ENCODE assay signal across 34 cellular contexts in genomic region chr18:13809521-13810252, GRCh38. TPM values are rescaled to one million over a fixed set of nuclear protein-coding genes. Genes with fewer than 3 reads are reported as not detected.
A peak's percentile ranks its signal among the peaks of the same experiment; 100 is the strongest.
DNase-seq lines count a peak whose midpoint lies in the region; ATAC-seq and TF ChIP-seq lines count a peak whose summit lies in the region.
"Had no signal": no experiment of that assay in that cellular context is flagged by ENCODE, and none has a peak within 500 bp of the region (broad histone marks: within the 10 kb centered on the region; RNA-seq: fewer than 3 reads in every experiment).

No MANE protein-coding gene starts in this region.

- TF ChIP-seq CTCF in RWPE2 (IDR thresholded peaks at IDR 0.05; ENCODE audit: poor library complexity, severe bottlenecking) (no peak), thyroid gland (IDR thresholded peaks at IDR 0.05) (no peak)

- no peaks in the 10 kb centered on the region for H3K4me1 Mint-ChIP-seq in activated T-cell treated with anti-CD3 and anti-CD28 coated beads, Interleukin-2, amount 50 U/mL, for 24 hours (ENCODE audit: low read depth)
- H3K4me1 Mint-ChIP-seq: activated CD8-positive, alpha-beta memory T cell treated with anti-CD3 and anti-CD28 coated beads, Interleukin-2, amount 10 ng/mL, durations not matched to agents 7 days and 5 days had no signal

- 0 out of 3 replicates have a peak, but pooled peaks have one; percentile 24 for ATAC-seq in RWPE2 (ENCODE audit: low read depth)
- ATAC-seq: activated CD8-positive, alpha-beta memory T cell treated with anti-CD3 and anti-CD28 coated beads, Interleukin-2, amount 10 ng/mL, durations not matched to agents 7 days and 5 days; CD8-positive, alpha-beta T cell; GM12878; heart right ventricle; stimulated activated naive B cell treated with anti-CD40 and anti-IgM and Interleukin-4, amounts not matched to agents 10 μg/mL and 1 μg/mL and 100 μg/mL, for 72 hours; T-cell had no signal

- 33 to 37% methylated on average over 5 of the region's 5 CpGs for WGBS in thyroid gland, 2 donors

- peaks cover 17% of the 10 kb centered on the region for H3K27me3 Mint-ChIP-seq in activated T-cell treated with anti-CD3 and anti-CD28 coated beads, Interleukin-2, amount 50 U/mL, for 24 hours

- H3K27ac ChIP-seq in RWPE2 (ENCODE audit: poor library complexity, severe bottlenecking) (no peak overlapping the region), thyroid gland (no peak overlapping the region)
- H3K27ac ChIP-seq: 22Rv1, epithelial cell of prostate, heart right ventricle, neutrophil, testis had no signal

- H3K4me3 Mint-ChIP-seq in activated T-cell treated with anti-CD3 and anti-CD28 coated beads, Interleukin-2, amount 50 U/mL, for 24 hours: no peak overlapping the region
- H3K4me3 Mint-ChIP-seq: activated CD8-positive, alpha-beta memory T cell treated with anti-CD3 and anti-CD28 coated beads, Interleukin-2, amount 10 ng/mL, durations not matched to agents 7 days and 5 days; activated T-helper 1 cell treated with anti-CD3 and anti-CD28 coated beads, Interleukin-12 subunit alpha, Interleukin-12 subunit beta, Interleukin-2, Interleukin-4 antibody, amounts not matched to agents 30 ng/mL and 10 ng/mL and 1 ng/mL, durations not matched to agents 14 hours and 24 hours and 36 hours; CD8-positive, alpha-beta T cell; IgD-negative memory B cell; stimulated activated naive B cell treated with anti-CD40 and anti-IgM and Interleukin-4, amounts not matched to agents 10 μg/mL and 1 μg/mL and 100 μg/mL, for 72 hours; T-cell had no signal

- no peak overlapping the region for H3K27ac Mint-ChIP-seq in activated T-cell treated with anti-CD3 and anti-CD28 coated beads, Interleukin-2, amount 50 U/mL, for 24 hours
- H3K27ac Mint-ChIP-seq: activated CD8-positive, alpha-beta memory T cell treated with anti-CD3 and anti-CD28 coated beads, Interleukin-2, amount 10 ng/mL, durations not matched to agents 7 days and 5 days; activated T-helper 1 cell treated with anti-CD3 and anti-CD28 coated beads, Interleukin-12 subunit alpha, Interleukin-12 subunit beta, Interleukin-2, Interleukin-4 antibody, amounts not matched to agents 30 ng/mL and 10 ng/mL and 1 ng/mL, durations not matched to agents 14 hours and 24 hours and 36 hours; CD8-positive, alpha-beta T cell; IgD-negative memory B cell; stimulated activated naive B cell treated with anti-CD40 and anti-IgM and Interleukin-4, amounts not matched to agents 10 μg/mL and 1 μg/mL and 100 μg/mL, for 72 hours; T-cell had no signal

- no peaks in the 10 kb centered on the region for H3K9me3 Mint-ChIP-seq in activated T-cell treated with anti-CD3 and anti-CD28 coated beads, Interleukin-2, amount 50 U/mL, for 24 hours
- H3K9me3 Mint-ChIP-seq: activated T-helper 1 cell treated with anti-CD3 and anti-CD28 coated beads, Interleukin-12 subunit alpha, Interleukin-12 subunit beta, Interleukin-2, Interleukin-4 antibody, amounts not matched to agents 30 ng/mL and 10 ng/mL and 1 ng/mL, durations not matched to agents 14 hours and 24 hours and 36 hours; IgD-negative memory B cell; T-cell had no signal

- H3K4me3 ChIP-seq in RWPE2 (ENCODE audit: severe bottlenecking) (no peak overlapping the region), thyroid gland (replicated peaks in 1 of 3) (no peak overlapping the region)
- H3K4me3 ChIP-seq: GM12878, heart right ventricle, lung, testis had no signal

- H3K9me3 ChIP-seq in RWPE2 (ENCODE audit: severe bottlenecking): no peaks in the 10 kb centered on the region
- no peaks in the 10 kb centered on the region for H3K9me3 ChIP-seq in thyroid gland
- H3K9me3 ChIP-seq: heart right ventricle, neutrophil, testis had no signal

- H3K36me3 ChIP-seq in RWPE2 (ENCODE audit: low read depth): no peaks in the 10 kb centered on the region
- no peaks in the 10 kb centered on the region for H3K36me3 ChIP-seq in thyroid gland
- H3K36me3 ChIP-seq: heart right ventricle, neutrophil had no signal

- intact Hi-C loops in thyroid gland (cut with DNase I): loop anchor here (10.0 kb wide), 1 partner anchor 245 kb away; no protein-coding TSS in a partner anchor

- no peak for TF ChIP-seq POLR2A in thyroid gland (IDR thresholded peaks at IDR 0.05)

- H3K4me1 ChIP-seq in RWPE2 (ENCODE audit: insufficient read depth, poor library complexity, severe bottlenecking): peaks cover 11% of the 10 kb centered on the region
- peaks cover 5 to 22% of the 10 kb centered on the region in 2 donors for H3K4me1 ChIP-seq in thyroid gland
- H3K4me1 ChIP-seq: heart right ventricle, testis had no signal

- no peaks in the 10 kb centered on the region for H3K36me3 Mint-ChIP-seq in activated T-cell treated with anti-CD3 and anti-CD28 coated beads, Interleukin-2, amount 50 U/mL, for 24 hours (ENCODE audit: low read depth)
- H3K36me3 Mint-ChIP-seq: activated CD8-positive, alpha-beta memory T cell treated with anti-CD3 and anti-CD28 coated beads, Interleukin-2, amount 10 ng/mL, durations not matched to agents 7 days and 5 days; CD8-positive, alpha-beta T cell; IgD-negative memory B cell; stimulated activated naive B cell treated with anti-CD40 and anti-IgM and Interleukin-4, amounts not matched to agents 10 μg/mL and 1 μg/mL and 100 μg/mL, for 72 hours; T-cell had no signal

- DNase-seq in DMS53 (lab: John Stamatoyannopoulos, UW) (peak; percentile 50), DMS53 treated with DMSO at 0.1 percent for 48 hours (lab: John Stamatoyannopoulos, UW; ENCODE audit: unreplicated experiment) (no peak), RWPE2 (ENCODE audit: low spot score) (no peak), islet precursor cell (peak; percentile 84), thyroid gland (peak; percentile 58 to 59), NCI-H345 treated with DMSO at 0.1 percent for 48 hours (lab: John Stamatoyannopoulos, UW; ENCODE audit: unreplicated experiment) (no peak)
- no peak for DNase-seq in stimulated activated CD4-positive, alpha-beta T cell treated with anti-CD3 and anti-CD28 coated beads, Interleukin-2, amount 100 ng/mL, for 48 hours
- DNase-seq in activated T-cell treated with anti-CD3 and anti-CD28 coated beads, Interleukin-2, amount 50 U/mL, for 24 hours: no peak
- DNase-seq: activated CD4-positive, alpha-beta T cell treated with anti-CD3 and anti-CD28 coated beads for 48 hours; activated CD8-positive, alpha-beta memory T cell treated with anti-CD3 and anti-CD28 coated beads, Interleukin-2, amount 10 ng/mL, durations not matched to agents 7 days and 5 days; activated naive CD4-positive, alpha-beta T cell treated with anti-CD3 and anti-CD28 coated beads, Interleukin-2, amount 50 U/mL, for 16 hours; anterior cingulate cortex; CD8-positive, alpha-beta T cell; DMS79; foreskin fibroblast; heart right ventricle; NCI-H2107; NCI-H774; Right ventricle myocardium superior; stimulated activated CD4-positive, alpha-beta T cell treated with anti-CD3 and anti-CD28 coated beads, Interleukin-1b, Interleukin-23, amount 100 ng/mL, for 48 hours; stimulated activated naive B cell treated with anti-CD40 and anti-IgM and Interleukin-4, amounts not matched to agents 10 μg/mL and 1 μg/mL and 100 μg/mL, for 72 hours; T-cell; testis had no signal

- no peaks in the 10 kb centered on the region for H3K27me3 ChIP-seq in RWPE2 (ENCODE audit: insufficient read depth, poor library complexity, severe bottlenecking)
- H3K27me3 ChIP-seq in thyroid gland: no peaks in the 10 kb centered on the region
- H3K27me3 ChIP-seq: testis had no signal

RNA-seq across cellular contexts. Expression of gene MC5R, which starts 14.3 kb away (rescaled TPM):
- total RNA-seq in thyroid gland: not detected
- total RNA-seq: activated T-helper 1 cell treated with anti-CD3 and anti-CD28 coated beads, Interleukin-12 subunit alpha, Interleukin-12 subunit beta, Interleukin-2, Interleukin-4 antibody, amounts not matched to agents 30 ng/mL and 10 ng/mL and 1 ng/mL, durations not matched to agents 14 hours and 24 hours and 36 hours; cardiac septum; CD8-positive, alpha-beta T cell; dermis microvascular lymphatic vessel endothelial cell; GM12878; heart right ventricle; lung; MCF 10A; pulmonary artery endothelial cell; Right ventricle myocardium superior; T-cell had no signal

Comparison
In these comparisons a context has a peak if more than half of its experiments do, and no peak if none do; other contexts are left out.
1. DNase-seq: peak in DMS53 (single experiment), islet precursor cell (single experiment) and thyroid gland (2 of 2); none in DMS53 treated with DMSO at 0.1 percent for 48 hours (single experiment), RWPE2 (single experiment), stimulated activated CD4-positive, alpha-beta T cell treated with anti-CD3 and anti-CD28 coated beads, Interleukin-2, amount 100 ng/mL, for 48 hours (0 of 2), activated T-cell treated with anti-CD3 and anti-CD28 coated beads, Interleukin-2, amount 50 U/mL, for 24 hours (single experiment) and NCI-H345 treated with DMSO at 0.1 percent for 48 hours (single experiment).